ENCODE assay signal across 23 cellular contexts in genomic region chr7:140237390-140237789, GRCh38.
DNase-seq lines count a peak whose midpoint lies in the region; ATAC-seq, FAIRE-seq and TF ChIP-seq lines count a peak whose summit lies in the region.
"Had no signal": no experiment of that assay in that cellular context is flagged by ENCODE, and none has a peak within 500 bp of the region (broad histone marks: within the 10 kb centered on the region; RNA-seq: fewer than 3 reads in every experiment).

No MANE protein-coding gene starts in this region.

- no peaks in the 10 kb centered on the region for H3K79me2 ChIP-seq in HepG2 (ENCODE audit: insufficient read depth, low read length)

- TF ChIP-seq POLR2A in HepG2 (IDR thresholded peaks at IDR 0.05; ENCODE audit: insufficient read depth in 1 of 2, low read depth in 2 of 2, low read length in 2 of 2) (no peak), right lobe of liver (IDR thresholded peaks at IDR 0.05) (no peak), transverse colon (IDR thresholded peaks at IDR 0.05) (no peak)

- in situ Hi-C loops in HepG2 (cut with HindIII; ENCODE audit: extremely low pct_ligation_motif_present, low pct_unique_long_range_greater_than_20kb) (no loop called here), transverse colon (cut with MboI; ENCODE audit: low pct_ligation_motif_present in 1 of 4, low pct_unique_long_range_greater_than_20kb in 1 of 4, low sequenced_read_pairs in 3 of 4) (no loop called here)

- POLR2A ChIA-PET in HepG2 (lab: Yijun Ruan, JAX) = no interaction called here

- ATAC-seq in HepG2 (no peak), right lobe of liver (no peak), HG02884 (IDR thresholded peaks at IDR 0.05; ENCODE audit: unreplicated experiment) (no peak)
- ATAC-seq: A549, GM12878 had no signal

- no peak overlapping the region for H2AFZ ChIP-seq in HepG2 (ENCODE audit: low read length)

- CTCF ChIA-PET in HepG2 (lab: Yijun Ruan, JAX; ENCODE audit: low intra/inter-chr PET ratio, low total read pairs) = no interaction called here

- H3K4me2 ChIP-seq in HepG2 (ENCODE audit: low read depth, low read length) = no peak overlapping the region
- H3K4me2 ChIP-seq: A549 had no signal

- H3K36me3 ChIP-seq in HepG2 (replicated peaks in 1 of 2; ENCODE audit: control insufficient read depth in 1 of 2, insufficient read depth in 2 of 2, low read length in 2 of 2) (no peaks in the 10 kb centered on the region), right lobe of liver (no peaks in the 10 kb centered on the region), colonic mucosa (no peaks in the 10 kb centered on the region), transverse colon (no peaks in the 10 kb centered on the region)

- intact Hi-C loops in HepG2 (cut with micrococcal nuclease; ENCODE audit: unreplicated experiment) = no loop called here
- intact Hi-C loops in right lobe of liver (cut with DNase I) = no loop called here
- intact Hi-C loops in colonic mucosa (cut with DNase I) = no loop called here
- intact Hi-C loops in transverse colon (cut with DNase I; ENCODE audit: low total_unique reads) = no loop called here

- FAIRE-seq in HepG2 (lab: Jason Lieb, UNC) = no peak
- FAIRE-seq: A549, GM12878, GM12892, GM18507 had no signal

- H3K4me1 ChIP-seq in HepG2 (ENCODE audit: insufficient read depth, low read length) = peaks cover 67% of the 10 kb centered on the region
- peaks cover 0 to 5% (median 2%) of the 10 kb centered on the region in 4 donors for H3K4me1 ChIP-seq in right lobe of liver
- peaks cover 27% of the 10 kb centered on the region for H3K4me1 ChIP-seq in colonic mucosa
- H3K4me1 ChIP-seq in transverse colon = peaks cover 34 to 87% (median 64%) of the 10 kb centered on the region in 4 donors

- H3K27me3 ChIP-seq in HepG2 (ENCODE audit: control insufficient read depth in 1 of 2, insufficient read depth in 2 of 2, low read length in 2 of 2) (no peaks in the 10 kb centered on the region), right lobe of liver (no peaks in the 10 kb centered on the region), colonic mucosa (no peaks in the 10 kb centered on the region), transverse colon (no peaks in the 10 kb centered on the region)

- H3K27ac ChIP-seq in HepG2 (ENCODE audit: extremely low read length, insufficient read depth, low read length) (no peak overlapping the region), right lobe of liver (no peak overlapping the region), colonic mucosa (peak overlapping the region; percentile 76), transverse colon (peak overlapping the region; percentile 84 to 90 (median 88))
- H3K27ac ChIP-seq: 22Rv1, A549 had no signal

- WGBS in HepG2 (ENCODE audit: low lambda C conversion rate) = 89% methylated on average over 4 of the region's 4 CpGs
- 90% methylated on average over 4 of the region's 4 CpGs for WGBS in right lobe of liver (ENCODE audit: insufficient coverage, low coverage, low lambda C conversion rate, missing lambda C conversion rate)
- 92 to 93% methylated on average over 4 of the region's 4 CpGs for WGBS in transverse colon (ENCODE audit: low coverage in 1 of 2), 2 donors

- no peak for TF ChIP-seq RAD21 in HepG2 (CRISPR knock-in tag; IDR thresholded peaks at IDR 0.05)

- TF ChIP-seq CTCF in HepG2 (CRISPR knock-in tag; IDR thresholded peaks at IDR 0.05) (no peak), right lobe of liver (IDR thresholded peaks at IDR 0.05) (no peak), colonic mucosa (IDR thresholded peaks at IDR 0.05) (no peak), transverse colon (IDR thresholded peaks at IDR 0.05) (no peak)

- TF ChIP-seq EP300 in HepG2 (IDR thresholded peaks at IDR 0.05; ENCODE audit: low read depth in 2 of 2, low read length in 2 of 2) = no peak
- TF ChIP-seq EP300 in HepG2 (CRISPR knock-in tag; IDR thresholded peaks at IDR 0.05; ENCODE audit: borderline replicate concordance) = no peak
- TF ChIP-seq EP300 in transverse colon (IDR thresholded peaks at IDR 0.05; ENCODE audit: low read depth) = no peak

- no peaks in the 10 kb centered on the region for H4K20me1 ChIP-seq in HepG2 (ENCODE audit: insufficient read depth, low read length)

- H3K9me3 ChIP-seq in HepG2 (ENCODE audit: low read length) (no peaks in the 10 kb centered on the region), right lobe of liver (no peaks in the 10 kb centered on the region), colonic mucosa (no peaks in the 10 kb centered on the region), transverse colon (no peaks in the 10 kb centered on the region)
- H3K9me3 ChIP-seq: A549 had no signal

- H3K9ac ChIP-seq in HepG2 (ENCODE audit: insufficient read depth, low read depth, low read length) = no peak overlapping the region
- peak overlapping the region in 1 of 2 donors; percentile 82 for H3K9ac ChIP-seq in colonic mucosa (ENCODE audit: low read depth in 2 of 2, low read length in 2 of 2)

- DNase-seq in HepG2 (ENCODE audit: low spot score) (no peak), right lobe of liver (no peak), colonic mucosa (no peak), transverse colon (no peak), activated gamma-delta T cell treated with Interleukin-2 at 50 U/mL for 16 hours (no peak)
- DNase-seq: AML-193; C1 segment of cervical spinal cord; CD4-positive, alpha-beta memory T cell; CD4-positive, CD25-positive, alpha-beta regulatory T cell; CD8-positive, alpha-beta memory T cell; COR-L47; DMS 273 treated with DMSO at 0.1 percent for 48 hours; DMS53; DMS79; DND-41; EL; GDM1 had no signal

- BruUV-seq in HepG2 (replicated peaks; lab: Mats Ljungman, UMichigan) = no TSS peak

- H3K4me3 ChIP-seq in HepG2 (replicated peaks in 1 of 3; ENCODE audit: insufficient read depth in 1 of 3, low read depth in 2 of 3, low read length in 3 of 3) (no peak overlapping the region), right lobe of liver (no peak overlapping the region), colonic mucosa (no peak overlapping the region), transverse colon (no peak overlapping the region)
- H3K4me3 ChIP-seq: A549, GM12878 had no signal

TF ChIP-seq in HepG2, 621 proteins besides CTCF, POLR2A, EP300 and RAD21:
- no peak for TF ChIP-seq IKZF4 (CRISPR knock-in tag; IDR thresholded peaks at IDR 0.05; ENCODE audit: borderline replicate concordance, low read depth, not compliant biosample characterization)
- no peak for TF ChIP-seq RFXAP (CRISPR knock-in tag; IDR thresholded peaks at IDR 0.05; ENCODE audit: borderline replicate concordance)
- no peak for TF ChIP-seq ZBTB1 (CRISPR knock-in tag; IDR thresholded peaks at IDR 0.05; ENCODE audit: borderline replicate concordance)
- no peak for TF ChIP-seq ZSCAN30 (CRISPR knock-in tag; IDR thresholded peaks at IDR 0.05)
- no peak for TF ChIP-seq MTF2 (CRISPR knock-in tag; IDR thresholded peaks at IDR 0.05; ENCODE audit: borderline replicate concordance)
- no peak for TF ChIP-seq ZNF569 (CRISPR knock-in tag; IDR thresholded peaks at IDR 0.05; ENCODE audit: borderline replicate concordance)
- TF ChIP-seq CEBPB (IDR thresholded peaks at IDR 0.05; ENCODE audit: borderline replicate concordance, low read depth, low read length) = 0 out of 2 replicates have a peak, but pooled peaks have one; percentile 17
- no peak for TF ChIP-seq HOXA9 (CRISPR knock-in tag; IDR thresholded peaks at IDR 0.05; ENCODE audit: borderline replicate concordance)

Comparison
In these comparisons a context has a peak if more than half of its experiments do, and no peak if none do; other contexts are left out.
1. H3K27ac ChIP-seq: peak in colonic mucosa (single experiment) and transverse colon (4 of 4); none in HepG2 (single experiment) and right lobe of liver (0 of 3).